Comparison of ENCODE assay signal across 26 cellular contexts in the genomic region with DNA sequence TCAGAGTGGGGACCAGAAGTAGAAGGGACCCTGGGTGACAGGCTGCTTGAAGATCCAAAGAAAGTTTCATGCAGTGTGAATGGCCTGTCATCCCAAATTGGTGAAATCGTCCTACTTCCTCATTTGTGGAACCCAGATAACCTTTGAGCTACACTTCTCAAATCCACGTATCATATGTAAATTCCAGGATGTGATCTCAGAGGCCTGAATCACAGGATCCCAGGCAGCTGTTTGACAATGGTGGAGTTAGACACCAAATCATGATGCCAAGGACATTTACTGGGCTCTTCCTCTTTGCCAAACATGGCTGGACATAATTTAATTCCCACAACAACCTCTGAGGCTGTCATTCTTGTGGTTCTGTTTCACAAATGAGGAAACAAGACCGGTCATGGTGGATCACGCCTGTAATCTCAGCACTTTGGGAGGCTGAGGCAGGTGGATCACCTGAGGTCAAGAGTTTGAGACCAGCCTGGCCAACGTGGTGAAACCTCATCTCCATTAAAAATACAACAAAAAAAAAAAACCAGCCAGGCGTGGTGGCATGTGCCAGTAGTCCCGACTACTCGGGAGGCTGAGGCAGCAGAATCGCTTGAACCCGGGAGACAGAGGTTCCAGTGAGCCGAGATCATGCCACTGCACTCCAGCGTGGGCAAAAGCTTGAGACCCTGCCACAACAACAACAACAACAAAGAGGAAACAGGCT. TPM values are rescaled to one million over a fixed set of nuclear protein-coding genes. Genes with fewer than 3 reads are reported as not detected.
DNase-seq lines count a peak whose midpoint lies in the region; ATAC-seq and TF ChIP-seq lines count a peak whose summit lies in the region.
"Had no signal": no experiment of that assay in that cellular context is flagged by ENCODE, and none has a peak within 500 bp of the region (broad histone marks: within the 10 kb centered on the region; RNA-seq: fewer than 3 reads in every experiment).

No MANE protein-coding gene starts in this region.

- ATAC-seq in stimulated activated naive B cell treated with anti-CD40 and anti-IgM and Interleukin-4, amounts not matched to agents 10 μg/mL and 1 μg/mL and 100 μg/mL, for 72 hours (replicated peaks) = peak; percentile 34 to 45
- ATAC-seq: left ventricle myocardium superior; psoas muscle; stimulated activated effector memory CD8-positive, alpha-beta T cell treated with anti-CD3 and anti-CD28 coated beads, Interleukin-12 subunit alpha, Interleukin-12 subunit beta, amount 100 ng/mL, for 72 hours had no signal

- no peak overlapping the region for H3K4me3 Mint-ChIP-seq in stimulated activated naive B cell treated with anti-CD40 and anti-IgM and Interleukin-4, amounts not matched to agents 10 μg/mL and 1 μg/mL and 100 μg/mL, for 72 hours
- H3K4me3 Mint-ChIP-seq: activated naive CD4-positive, alpha-beta T cell treated with anti-CD3 and anti-CD28 coated beads, Interleukin-2, amount 50 U/mL, for 24 hours; HFFc6; natural killer cell treated with Interleukin-12 subunit alpha and Interleukin-12 subunit beta and Interleukin-15 and Interleukin-18, amount 100 ng/mL, for 72 hours; stimulated activated effector memory CD8-positive, alpha-beta T cell treated with anti-CD3 and anti-CD28 coated beads, Interleukin-12 subunit alpha, Interleukin-12 subunit beta, amount 100 ng/mL, for 72 hours had no signal

- no peaks in the 10 kb centered on the region for H3K4me1 ChIP-seq in hepatocyte (ENCODE audit: insufficient read depth)
- H3K4me1 ChIP-seq: psoas muscle had no signal

- H3K27ac ChIP-seq in hepatocyte (peak overlapping the region; percentile 89), substantia nigra (ENCODE audit: low read depth, low read length, poor library complexity, severe bottlenecking) (no peak overlapping the region)
- H3K27ac ChIP-seq: 22Rv1, psoas muscle had no signal

- no peak overlapping the region for H3K27ac Mint-ChIP-seq in stimulated activated naive B cell treated with anti-CD40 and anti-IgM and Interleukin-4, amounts not matched to agents 10 μg/mL and 1 μg/mL and 100 μg/mL, for 72 hours
- H3K27ac Mint-ChIP-seq: activated naive CD4-positive, alpha-beta T cell treated with anti-CD3 and anti-CD28 coated beads, Interleukin-2, amount 50 U/mL, for 24 hours; HFFc6; natural killer cell treated with Interleukin-12 subunit alpha and Interleukin-12 subunit beta and Interleukin-15 and Interleukin-18, amount 100 ng/mL, for 72 hours; stimulated activated effector memory CD8-positive, alpha-beta T cell treated with anti-CD3 and anti-CD28 coated beads, Interleukin-12 subunit alpha, Interleukin-12 subunit beta, amount 100 ng/mL, for 72 hours had no signal

- H3K79me2 ChIP-seq in hepatocyte = no peaks in the 10 kb centered on the region

- DNase-seq in DMS53 (lab: John Stamatoyannopoulos, UW) = peak; percentile 26
- DNase-seq in DMS53 treated with DMSO at 0.1 percent for 48 hours (lab: John Stamatoyannopoulos, UW; ENCODE audit: unreplicated experiment) = no peak
- peak; percentile 28 for DNase-seq in SW480 (ENCODE audit: low spot score)
- no peak for DNase-seq in hepatocyte (ENCODE audit: low spot score)
- no peak for DNase-seq in stimulated activated naive B cell treated with anti-CD40 and anti-IgM and Interleukin-4, amounts not matched to agents 10 μg/mL and 1 μg/mL and 100 μg/mL, for 72 hours
- DNase-seq in substantia nigra (lab: John Stamatoyannopoulos, UW) = no peak
- DNase-seq in medulla oblongata (ENCODE audit: extremely low spot score) = no peak
- DNase-seq in germinal center (ENCODE audit: low spot score) = no peak
- DNase-seq: activated CD4-positive, alpha-beta T cell treated with anti-CD3 and anti-CD28 coated beads, Interleukin-2, amount 50 U/mL, for 48 hours; activated T-cell treated with anti-CD3 and anti-CD28 coated beads, Interleukin-2, amount 50 U/mL, for 1 hour; C1 segment of cervical spinal cord; cortex of kidney; DND-41; foreskin melanocyte; HFFc6; left ventricle myocardium superior; MG63; NCI-H1930; NCI-H446 treated with DMSO at 0.1 percent for 48 hours; psoas muscle; SK-N-SH; trophoblast cell had no signal

- peaks cover 0 to 3% of the 10 kb centered on the region in 2 donors for H3K4me1 Mint-ChIP-seq in stimulated activated naive B cell treated with anti-CD40 and anti-IgM and Interleukin-4, amounts not matched to agents 10 μg/mL and 1 μg/mL and 100 μg/mL, for 72 hours
- H3K4me1 Mint-ChIP-seq: activated naive CD4-positive, alpha-beta T cell treated with anti-CD3 and anti-CD28 coated beads, Interleukin-2, amount 50 U/mL, for 24 hours; stimulated activated effector memory CD8-positive, alpha-beta T cell treated with anti-CD3 and anti-CD28 coated beads, Interleukin-12 subunit alpha, Interleukin-12 subunit beta, amount 100 ng/mL, for 72 hours had no signal

- H2AFZ ChIP-seq in hepatocyte = peak overlapping the region; percentile 28

- TF ChIP-seq CTCF in hepatocyte (IDR thresholded peaks at IDR 0.05; ENCODE audit: poor library complexity) = no peak

- H3K27me3 ChIP-seq in hepatocyte = no peaks in the 10 kb centered on the region
- H3K27me3 ChIP-seq: MG63 had no signal

- H3K36me3 ChIP-seq in hepatocyte (replicated peaks; ENCODE audit: insufficient read depth, low read depth) = no peaks in the 10 kb centered on the region
- H3K36me3 ChIP-seq: MG63 had no signal

- 82% methylated on average over 12 of the region's 12 CpGs for WGBS in hepatocyte (ENCODE audit: low lambda C conversion rate, missing lambda C conversion rate)

- peaks cover 24 to 53% of the 10 kb centered on the region in 2 donors for H3K27me3 Mint-ChIP-seq in stimulated activated naive B cell treated with anti-CD40 and anti-IgM and Interleukin-4, amounts not matched to agents 10 μg/mL and 1 μg/mL and 100 μg/mL, for 72 hours

- no peaks in the 10 kb centered on the region for H3K36me3 Mint-ChIP-seq in stimulated activated naive B cell treated with anti-CD40 and anti-IgM and Interleukin-4, amounts not matched to agents 10 μg/mL and 1 μg/mL and 100 μg/mL, for 72 hours
- H3K36me3 Mint-ChIP-seq: activated naive CD4-positive, alpha-beta T cell treated with anti-CD3 and anti-CD28 coated beads, Interleukin-2, amount 50 U/mL, for 24 hours; natural killer cell treated with Interleukin-12 subunit alpha and Interleukin-12 subunit beta and Interleukin-15 and Interleukin-18, amount 100 ng/mL, for 72 hours; stimulated activated effector memory CD8-positive, alpha-beta T cell treated with anti-CD3 and anti-CD28 coated beads, Interleukin-12 subunit alpha, Interleukin-12 subunit beta, amount 100 ng/mL, for 72 hours had no signal

- no peak overlapping the region for H3K4me3 ChIP-seq in hepatocyte
- H3K4me3 ChIP-seq: MG63, psoas muscle had no signal

- no peak overlapping the region for H3K4me2 ChIP-seq in hepatocyte
- H3K4me2 ChIP-seq: SK-N-SH had no signal

- H3K9me2 ChIP-seq in hepatocyte (replicated peaks; ENCODE audit: insufficient read depth) = no peaks in the 10 kb centered on the region
- H3K9me2 ChIP-seq: SK-N-SH had no signal

- H3K9me3 Mint-ChIP-seq in stimulated activated naive B cell treated with anti-CD40 and anti-IgM and Interleukin-4, amounts not matched to agents 10 μg/mL and 1 μg/mL and 100 μg/mL, for 72 hours = no peaks in the 10 kb centered on the region
- H3K9me3 Mint-ChIP-seq: activated naive CD4-positive, alpha-beta T cell treated with anti-CD3 and anti-CD28 coated beads, Interleukin-2, amount 50 U/mL, for 24 hours; HFFc6; natural killer cell treated with Interleukin-12 subunit alpha and Interleukin-12 subunit beta and Interleukin-15 and Interleukin-18, amount 100 ng/mL, for 72 hours; stimulated activated effector memory CD8-positive, alpha-beta T cell treated with anti-CD3 and anti-CD28 coated beads, Interleukin-12 subunit alpha, Interleukin-12 subunit beta, amount 100 ng/mL, for 72 hours had no signal

- no peaks in the 10 kb centered on the region for H4K20me1 ChIP-seq in hepatocyte (ENCODE audit: insufficient read depth, poor library complexity, severe bottlenecking)

- no peaks in the 10 kb centered on the region for H3K9me3 ChIP-seq in hepatocyte (ENCODE audit: low read depth)
- H3K9me3 ChIP-seq: MG63, psoas muscle, SK-N-SH had no signal

RNA-seq across cellular contexts. Expression of a gene that starts 39.9 kb away (rescaled TPM):
- total RNA-seq in hepatocyte = 11.9 and 12.9 TPM in 2 replicates
- polyA plus RNA-seq in hepatocyte = 10.3 and 14.7 TPM in 2 replicates

Comparison
In these comparisons a context has a peak if more than half of its experiments do, and no peak if none do; other contexts are left out.
1. DNase-seq: peak in DMS53 (single experiment) and SW480 (single experiment); none in DMS53 treated with DMSO at 0.1 percent for 48 hours (single experiment), hepatocyte (single experiment), stimulated activated naive B cell treated with anti-CD40 and anti-IgM and Interleukin-4, amounts not matched to agents 10 μg/mL and 1 μg/mL and 100 μg/mL, for 72 hours (single experiment), substantia nigra (0 of 49), medulla oblongata (single experiment) and germinal center (single experiment).